Comparison of ENCODE assay signal across 8 cellular contexts in genomic region chr1:180231506-180232420, GRCh38. TPM values are rescaled to one million over a fixed set of nuclear protein-coding genes. Genes with fewer than 3 reads are reported as not detected.
DNase-seq lines count a peak whose midpoint lies in the region; ATAC-seq and TF ChIP-seq lines count a peak whose summit lies in the region.

No MANE protein-coding gene starts in this region.

- no peak overlapping the region for H3K27ac ChIP-seq in mesodermal cell (ENCODE audit: low read depth, low read length, severe bottlenecking)

- peaks cover 36% of the 10 kb centered on the region for H3K4me1 ChIP-seq in mesodermal cell (ENCODE audit: control insufficient read depth, insufficient read depth, low read length, poor library complexity, severe bottlenecking)

- no peaks in the 10 kb centered on the region for H3K36me3 ChIP-seq in mesodermal cell (ENCODE audit: control insufficient read depth, insufficient read depth, low read length)

- H3K4me3 ChIP-seq in GM12875 (ENCODE audit: low read depth, low read length) (peak overlapping the region; percentile 53), mesodermal cell (ENCODE audit: extremely low read depth, insufficient read depth, low read length, poor library complexity, severe bottlenecking) (peak overlapping the region; percentile 39)

- peak; percentile 20 for DNase-seq in AG08395 (ENCODE audit: low spot score)
- DNase-seq in NOMO-1 treated with DMSO at 0.1 percent for 48 hours (lab: John Stamatoyannopoulos, UW; ENCODE audit: unreplicated experiment), result peak; percentile 65
- DNase-seq in T47D (ENCODE audit: low read depth in 1 of 2, low spot score in 1 of 2), result peak; percentile 93 to 95
- DNase-seq in activated CD4-positive, CD25-positive, alpha-beta regulatory T cell (lab: John Stamatoyannopoulos, UW), result no peak
- no peak for DNase-seq in NCI-H1092 treated with DMSO at 0.1 percent for 48 hours (lab: John Stamatoyannopoulos, UW)

- in situ Hi-C loops in T47D (cut with HindIII; ENCODE audit: low pct_unique_long_range_greater_than_20kb, low sequenced_read_pairs), result no loop called here

- 2 to 3% methylated on average over 32 to 36 of the region's 54 CpGs for WGBS in mesodermal cell (ENCODE audit: insufficient coverage in 2 of 2), 2 experiments

- peak; percentile 14; the same call in 1 of the 2 replicates for TF ChIP-seq CTCF in GM12875 (IDR thresholded peaks at IDR 0.05; ENCODE audit: borderline replicate concordance, insufficient read depth, low read depth, low read length)

- ATAC-seq in HG02571 (IDR thresholded peaks at IDR 0.05; ENCODE audit: unreplicated experiment), result no peak

- H3K9me3 ChIP-seq in mesodermal cell (ENCODE audit: control insufficient read depth, low read length), result no peaks in the 10 kb centered on the region

RNA-seq across cellular contexts. Expression of gene LHX4, which starts 1.7 kb away (rescaled TPM):
- polyA plus RNA-seq in mesodermal cell (2013, experiment 1 of 2), result not detected
- polyA plus RNA-seq in mesodermal cell (2013, experiment 2 of 2), result not detected

Comparison
In these comparisons a context has a peak if more than half of its experiments do, and no peak if none do; other contexts are left out.
1. DNase-seq: peak in AG08395 (single experiment), NOMO-1 treated with DMSO at 0.1 percent for 48 hours (single experiment) and T47D (2 of 2); none in activated CD4-positive, CD25-positive, alpha-beta regulatory T cell (0 of 4) and NCI-H1092 treated with DMSO at 0.1 percent for 48 hours (single experiment).